Comparison of ENCODE assay signal across 19 cellular contexts in the genomic region with DNA sequence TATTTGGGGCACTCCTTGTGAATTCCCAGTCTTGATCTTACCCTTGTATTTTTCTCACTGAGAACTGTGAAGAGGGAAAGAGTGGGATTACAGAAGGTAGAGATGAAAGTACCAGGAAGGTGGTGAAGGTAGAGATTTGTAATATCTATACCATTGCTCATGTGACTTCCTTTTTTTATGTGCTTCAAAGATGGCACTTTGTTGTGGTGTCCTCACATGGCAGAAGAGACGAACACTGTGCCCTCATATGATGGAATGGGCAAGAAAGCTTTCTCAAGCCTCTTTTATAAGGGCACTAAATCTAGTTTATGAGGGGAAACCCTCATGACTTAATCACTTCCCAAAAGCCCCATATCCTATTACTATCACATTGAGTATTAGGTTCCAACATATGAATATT. TPM values are rescaled to one million over a fixed set of nuclear protein-coding genes. Genes with fewer than 3 reads are reported as not detected.
A peak's percentile ranks its signal among the peaks of the same experiment; 100 is the strongest.
DNase-seq lines count a peak whose midpoint lies in the region; ATAC-seq and TF ChIP-seq lines count a peak whose summit lies in the region.
"Had no signal": no experiment of that assay in that cellular context is flagged by ENCODE, and none has a peak within 500 bp of the region (broad histone marks: within the 10 kb centered on the region; RNA-seq: fewer than 3 reads in every experiment).

No MANE protein-coding gene starts in this region.

- no peak overlapping the region for H3K9ac ChIP-seq in HUES64 (ENCODE audit: low read depth, low read length)
- H3K9ac ChIP-seq: BLaER1 had no signal

- TF ChIP-seq CTCF in WTC11 (IDR thresholded peaks at IDR 0.05), result no peak

- H3K4me1 Mint-ChIP-seq in activated CD4-positive, alpha-beta T cell treated with anti-CD3 and anti-CD28 coated beads for 36 hours, result peaks cover 4% of the 10 kb centered on the region
- peaks cover 62% of the 10 kb centered on the region for H3K4me1 Mint-ChIP-seq in WTC11
- H3K4me1 Mint-ChIP-seq in stimulated activated naive B cell treated with anti-CD40 and anti-IgM and Interleukin-4, amounts not matched to agents 10 μg/mL and 1 μg/mL and 100 μg/mL, for 72 hours, result peaks cover 0 to 7% of the 10 kb centered on the region in 2 donors

- H3K27me3 Mint-ChIP-seq in activated CD4-positive, alpha-beta T cell treated with anti-CD3 and anti-CD28 coated beads for 36 hours, result no peaks in the 10 kb centered on the region
- no peaks in the 10 kb centered on the region for H3K27me3 Mint-ChIP-seq in WTC11 (ENCODE audit: low read depth)
- peaks cover 0 to 5% of the 10 kb centered on the region in 2 donors for H3K27me3 Mint-ChIP-seq in stimulated activated naive B cell treated with anti-CD40 and anti-IgM and Interleukin-4, amounts not matched to agents 10 μg/mL and 1 μg/mL and 100 μg/mL, for 72 hours
- H3K27me3 Mint-ChIP-seq: CD4-positive, alpha-beta memory T cell had no signal

- H3K27me3 ChIP-seq in HUES64 (ENCODE audit: insufficient read depth, low read length), result no peaks in the 10 kb centered on the region
- H3K27me3 ChIP-seq: BLaER1 had no signal

- no peaks in the 10 kb centered on the region for H3K9me3 Mint-ChIP-seq in activated CD4-positive, alpha-beta T cell treated with anti-CD3 and anti-CD28 coated beads for 36 hours (ENCODE audit: low read depth)
- peaks cover 16% of the 10 kb centered on the region for H3K9me3 Mint-ChIP-seq in WTC11
- H3K9me3 Mint-ChIP-seq in stimulated activated naive B cell treated with anti-CD40 and anti-IgM and Interleukin-4, amounts not matched to agents 10 μg/mL and 1 μg/mL and 100 μg/mL, for 72 hours, result no peaks in the 10 kb centered on the region
- H3K9me3 Mint-ChIP-seq: HFFc6, IgD-negative memory B cell had no signal

- DNase-seq in activated CD4-positive, alpha-beta T cell treated with anti-CD3 and anti-CD28 coated beads for 36 hours, result no peak
- DNase-seq in activated CD4-positive, alpha-beta T cell treated with anti-CD3 and anti-CD28 coated beads for 48 hours, result no peak
- DNase-seq in WTC11 (ENCODE audit: low spot score), result no peak
- no peak for DNase-seq in stimulated activated naive B cell treated with anti-CD40 and anti-IgM and Interleukin-4, amounts not matched to agents 10 μg/mL and 1 μg/mL and 100 μg/mL, for 72 hours
- no peak for DNase-seq in KG1 (lab: John Stamatoyannopoulos, UW)
- no peak for DNase-seq in activated T-cell treated with anti-CD3 and anti-CD28 coated beads, Interleukin-2, amount 50 U/mL, for 48 hours
- DNase-seq in caudate nucleus (lab: John Stamatoyannopoulos, UW), result no peak
- DNase-seq: 8988T; CD4-positive, alpha-beta memory T cell; DMS153; DMS79; GDM1; HCEC 1CT; HFFc6 had no signal

- no peaks in the 10 kb centered on the region for H3K36me3 ChIP-seq in HUES64 (ENCODE audit: insufficient read depth, low read length)
- H3K36me3 ChIP-seq: BLaER1 had no signal

- H3K27ac Mint-ChIP-seq in activated CD4-positive, alpha-beta T cell treated with anti-CD3 and anti-CD28 coated beads for 36 hours, result no peak overlapping the region
- H3K27ac Mint-ChIP-seq in WTC11, result peak overlapping the region; percentile 25
- no peak overlapping the region for H3K27ac Mint-ChIP-seq in stimulated activated naive B cell treated with anti-CD40 and anti-IgM and Interleukin-4, amounts not matched to agents 10 μg/mL and 1 μg/mL and 100 μg/mL, for 72 hours
- H3K27ac Mint-ChIP-seq: CD4-positive, alpha-beta memory T cell; HFFc6; IgD-negative memory B cell had no signal

- ATAC-seq in activated CD4-positive, alpha-beta T cell treated with anti-CD3 and anti-CD28 coated beads for 36 hours, result peak; percentile 26
- ATAC-seq in WTC11, result no peak
- ATAC-seq in stimulated activated naive B cell treated with anti-CD40 and anti-IgM and Interleukin-4, amounts not matched to agents 10 μg/mL and 1 μg/mL and 100 μg/mL, for 72 hours (replicated peaks), result peak; percentile 46 to 52
- ATAC-seq: HepG2 had no signal

- H3K4me3 ChIP-seq in HUES64 (ENCODE audit: low read length), result no peak overlapping the region
- H3K4me3 ChIP-seq: BLaER1 had no signal

- POLR2A ChIA-PET in activated CD4-positive, alpha-beta T cell treated with anti-CD3 and anti-CD28 coated beads for 36 hours (lab: Charles Lee), result no interaction called here
- POLR2A ChIA-PET in WTC11 (lab: Charles Lee), result no interaction called here

- H3K4me3 Mint-ChIP-seq in activated CD4-positive, alpha-beta T cell treated with anti-CD3 and anti-CD28 coated beads for 36 hours, result no peak overlapping the region
- no peak overlapping the region for H3K4me3 Mint-ChIP-seq in WTC11
- no peak overlapping the region for H3K4me3 Mint-ChIP-seq in stimulated activated naive B cell treated with anti-CD40 and anti-IgM and Interleukin-4, amounts not matched to agents 10 μg/mL and 1 μg/mL and 100 μg/mL, for 72 hours
- H3K4me3 Mint-ChIP-seq: CD14-positive monocyte; CD4-positive, alpha-beta memory T cell; HFFc6; IgD-negative memory B cell had no signal

- no CpG with 5 or more reads among the region's 1 CpG for WGBS in HUES64

- intact Hi-C loops in activated CD4-positive, alpha-beta T cell treated with anti-CD3 and anti-CD28 coated beads for 36 hours (cut with DNase I, micrococcal nuclease), result no loop called here

- peaks cover 35% of the 10 kb centered on the region for H3K4me1 ChIP-seq in HUES64 (ENCODE audit: insufficient read depth, low read length)
- H3K4me1 ChIP-seq: BLaER1 had no signal

- H3K9me3 ChIP-seq in HUES64 (ENCODE audit: insufficient read depth, low read depth, low read length), result no peaks in the 10 kb centered on the region
- H3K9me3 ChIP-seq: BLaER1 had no signal

- no peaks in the 10 kb centered on the region for H3K36me3 Mint-ChIP-seq in activated CD4-positive, alpha-beta T cell treated with anti-CD3 and anti-CD28 coated beads for 36 hours (ENCODE audit: low read depth)
- H3K36me3 Mint-ChIP-seq in WTC11, result peaks cover 6% of the 10 kb centered on the region
- H3K36me3 Mint-ChIP-seq in stimulated activated naive B cell treated with anti-CD40 and anti-IgM and Interleukin-4, amounts not matched to agents 10 μg/mL and 1 μg/mL and 100 μg/mL, for 72 hours, result no peaks in the 10 kb centered on the region
- H3K36me3 Mint-ChIP-seq: CD14-positive monocyte; CD4-positive, alpha-beta memory T cell had no signal

- CTCF ChIA-PET in activated CD4-positive, alpha-beta T cell treated with anti-CD3 and anti-CD28 coated beads for 36 hours (lab: Charles Lee), result no interaction called here
- CTCF ChIA-PET in WTC11 (lab: Charles Lee), result no interaction called here

- H3K27ac ChIP-seq in HUES64 (ENCODE audit: low read depth, low read length) (peak overlapping the region; percentile 28), caudate nucleus (ENCODE audit: low read depth, low read length) (no peak overlapping the region)
- H3K27ac ChIP-seq: BLaER1 had no signal

TF ChIP-seq in WTC11, 78 proteins besides CTCF, POLR2A, EP300 and RAD21 (continues in another document):
- TF ChIP-seq, protein P1, sequence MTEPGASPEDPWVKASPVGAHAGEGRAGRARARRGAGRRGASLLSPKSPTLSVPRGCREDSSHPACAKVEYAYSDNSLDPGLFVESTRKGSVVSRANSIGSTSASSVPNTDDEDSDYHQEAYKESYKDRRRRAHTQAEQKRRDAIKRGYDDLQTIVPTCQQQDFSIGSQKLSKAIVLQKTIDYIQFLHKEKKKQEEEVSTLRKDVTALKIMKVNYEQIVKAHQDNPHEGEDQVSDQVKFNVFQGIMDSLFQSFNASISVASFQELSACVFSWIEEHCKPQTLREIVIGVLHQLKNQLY (CRISPR knock-in tag; IDR thresholded peaks at IDR 0.05), result no peak
- no peak for TF ChIP-seq SP1 (CRISPR knock-in tag; conservative IDR thresholded peaks at IDR 0.05)
- TF ChIP-seq, protein P2, sequence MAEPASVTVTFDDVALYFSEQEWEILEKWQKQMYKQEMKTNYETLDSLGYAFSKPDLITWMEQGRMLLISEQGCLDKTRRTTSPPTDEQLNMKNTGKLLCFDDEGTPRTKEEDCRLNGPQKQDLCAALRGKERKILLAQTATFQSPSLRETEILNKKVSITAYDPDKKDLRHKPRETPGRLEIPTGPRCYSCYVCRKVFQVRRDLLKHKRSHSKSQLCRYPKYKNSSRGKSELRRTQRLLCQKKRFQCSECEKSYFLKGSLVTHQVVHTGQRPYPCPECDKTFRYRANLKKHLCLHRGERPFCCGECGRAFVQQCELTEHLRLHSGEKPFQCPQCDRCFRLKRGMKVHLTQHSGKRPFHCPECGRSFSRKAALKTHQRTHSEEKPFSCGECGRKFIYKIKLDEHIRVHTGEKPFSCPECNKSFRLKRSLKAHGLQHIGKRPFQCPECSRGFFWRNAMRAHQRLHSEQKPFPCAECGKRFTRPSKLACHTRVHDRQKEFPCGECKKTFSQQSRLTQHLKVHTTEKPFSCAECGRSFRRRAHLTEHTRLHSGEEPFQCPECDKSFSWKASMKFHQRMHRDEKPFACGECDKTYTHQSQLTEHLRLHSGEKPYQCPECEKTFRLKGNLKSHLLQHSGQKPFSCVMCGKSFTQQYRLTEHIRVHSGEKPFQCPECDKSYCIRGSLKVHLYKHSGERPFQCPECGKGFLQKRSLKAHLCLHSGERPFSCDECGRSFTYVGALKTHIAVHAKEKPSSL (CRISPR knock-in tag; conservative IDR thresholded peaks at IDR 0.05), result no peak
- TF ChIP-seq, protein P3, sequence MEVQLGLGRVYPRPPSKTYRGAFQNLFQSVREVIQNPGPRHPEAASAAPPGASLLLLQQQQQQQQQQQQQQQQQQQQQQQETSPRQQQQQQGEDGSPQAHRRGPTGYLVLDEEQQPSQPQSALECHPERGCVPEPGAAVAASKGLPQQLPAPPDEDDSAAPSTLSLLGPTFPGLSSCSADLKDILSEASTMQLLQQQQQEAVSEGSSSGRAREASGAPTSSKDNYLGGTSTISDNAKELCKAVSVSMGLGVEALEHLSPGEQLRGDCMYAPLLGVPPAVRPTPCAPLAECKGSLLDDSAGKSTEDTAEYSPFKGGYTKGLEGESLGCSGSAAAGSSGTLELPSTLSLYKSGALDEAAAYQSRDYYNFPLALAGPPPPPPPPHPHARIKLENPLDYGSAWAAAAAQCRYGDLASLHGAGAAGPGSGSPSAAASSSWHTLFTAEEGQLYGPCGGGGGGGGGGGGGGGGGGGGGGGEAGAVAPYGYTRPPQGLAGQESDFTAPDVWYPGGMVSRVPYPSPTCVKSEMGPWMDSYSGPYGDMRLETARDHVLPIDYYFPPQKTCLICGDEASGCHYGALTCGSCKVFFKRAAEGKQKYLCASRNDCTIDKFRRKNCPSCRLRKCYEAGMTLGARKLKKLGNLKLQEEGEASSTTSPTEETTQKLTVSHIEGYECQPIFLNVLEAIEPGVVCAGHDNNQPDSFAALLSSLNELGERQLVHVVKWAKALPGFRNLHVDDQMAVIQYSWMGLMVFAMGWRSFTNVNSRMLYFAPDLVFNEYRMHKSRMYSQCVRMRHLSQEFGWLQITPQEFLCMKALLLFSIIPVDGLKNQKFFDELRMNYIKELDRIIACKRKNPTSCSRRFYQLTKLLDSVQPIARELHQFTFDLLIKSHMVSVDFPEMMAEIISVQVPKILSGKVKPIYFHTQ (CRISPR knock-in tag; IDR thresholded peaks at IDR 0.05), result no peak
- TF ChIP-seq HMGA2 (CRISPR knock-in tag; IDR thresholded peaks at IDR 0.05), result no peak

RNA-seq across cellular contexts. Expression of a gene that starts 28.9 kb away (rescaled TPM):
- 10 to 100 TPM; 34.8 to 42.0 TPM for total RNA-seq in activated CD4-positive, alpha-beta T cell treated with anti-CD3 and anti-CD28 coated beads for 36 hours
- polyA plus RNA-seq in HUES64 (2013, experiment 1 of 2), result 68.0 TPM
- 63.3 TPM for polyA plus RNA-seq in HUES64 (2013, experiment 2 of 2)
- 94.2 to 102 TPM (median 96.4 TPM) in 3 replicates for total RNA-seq in WTC11 (2021)
